9 cellular contexts compared by ENCODE assay signal in genomic region chr20:44643154-44643519, GRCh38. TPM values are rescaled to one million over a fixed set of nuclear protein-coding genes. Genes with fewer than 3 reads are reported as not detected.
A peak's percentile ranks its signal among the peaks of the same experiment; 100 is the strongest.
DNase-seq lines count a peak whose midpoint lies in the region; ATAC-seq and TF ChIP-seq lines count a peak whose summit lies in the region.
"Had no signal": no experiment of that assay in that cellular context is flagged by ENCODE, and none has a peak within 500 bp of the region (broad histone marks: within the 10 kb centered on the region; RNA-seq: fewer than 3 reads in every experiment).

No MANE protein-coding gene starts in this region.

- no peak for ATAC-seq in activated T-cell treated with anti-CD3 and anti-CD28 coated beads, Interleukin-2, amount 50 U/mL, for 72 hours (replicated peaks in 1 of 2)
- ATAC-seq in GM21717 (IDR thresholded peaks at IDR 0.05; ENCODE audit: unreplicated experiment) (no peak), HG02798 (IDR thresholded peaks at IDR 0.05; ENCODE audit: poor library complexity, unreplicated experiment) (no peak), HG03159 (IDR thresholded peaks at IDR 0.05; ENCODE audit: unreplicated experiment) (no peak)

- H3K36me3 Mint-ChIP-seq in activated T-cell treated with anti-CD3 and anti-CD28 coated beads, Interleukin-2, amount 50 U/mL, for 72 hours (ENCODE audit: insufficient read depth in 2 of 2), result peaks cover 0 to 3% of the 10 kb centered on the region in 2 donors
- peaks cover 14% of the 10 kb centered on the region for H3K36me3 Mint-ChIP-seq in activated naive CD8-positive, alpha-beta T cell treated with anti-CD3 and anti-CD28 coated beads for 36 hours

- no peaks in the 10 kb centered on the region for H3K9me3 ChIP-seq in liver (ENCODE audit: control insufficient read depth in 4 of 4, low read length in 3 of 4)
- no peaks in the 10 kb centered on the region for H3K9me3 ChIP-seq in suprapubic skin

- peaks cover 4 to 14% (median 10%) of the 10 kb centered on the region in 4 donors for H3K4me1 ChIP-seq in liver (ENCODE audit: control insufficient read depth in 4 of 4, insufficient read depth in 4 of 4, low read length in 3 of 4)
- peaks cover 39% of the 10 kb centered on the region for H3K4me1 ChIP-seq in suprapubic skin

- TF ChIP-seq CTCF in liver (IDR thresholded peaks at IDR 0.05; ENCODE audit: low read depth, low read length, missing input control) (no peak), suprapubic skin (IDR thresholded peaks at IDR 0.05) (no peak)

- peaks cover 70% of the 10 kb centered on the region for H3K4me1 Mint-ChIP-seq in activated T-cell treated with anti-CD3 and anti-CD28 coated beads, Interleukin-2, amount 50 U/mL, for 72 hours (ENCODE audit: low read depth)
- H3K4me1 Mint-ChIP-seq in activated naive CD8-positive, alpha-beta T cell treated with anti-CD3 and anti-CD28 coated beads for 36 hours, result peaks cover 62% of the 10 kb centered on the region

- TF ChIP-seq RAD21 in liver (IDR thresholded peaks at IDR 0.05), result no peak

- no peaks in the 10 kb centered on the region for H3K27me3 ChIP-seq in liver (ENCODE audit: control insufficient read depth in 4 of 4, insufficient read depth in 4 of 4, low read length in 3 of 4)
- H3K27me3 ChIP-seq in suprapubic skin, result no peaks in the 10 kb centered on the region

- H3K4me3 ChIP-seq in liver (ENCODE audit: low read depth in 1 of 3, low read length in 3 of 3) (no peak overlapping the region), suprapubic skin (peak overlapping the region; percentile 30)

- peak overlapping the region in 1 of 2 donors; percentile 8 for H3K9ac ChIP-seq in liver (ENCODE audit: low read depth in 1 of 2, low read length in 2 of 2)

- no peak for TF ChIP-seq EP300 in suprapubic skin (IDR thresholded peaks at IDR 0.05)

- no peak for TF ChIP-seq POLR2A in suprapubic skin (IDR thresholded peaks at IDR 0.05)

- no peaks in the 10 kb centered on the region for H3K9me3 Mint-ChIP-seq in activated T-cell treated with anti-CD3 and anti-CD28 coated beads, Interleukin-2, amount 50 U/mL, for 72 hours
- H3K9me3 Mint-ChIP-seq in activated naive CD8-positive, alpha-beta T cell treated with anti-CD3 and anti-CD28 coated beads for 36 hours, result peaks cover 1% of the 10 kb centered on the region
- H3K9me3 Mint-ChIP-seq: neural crest cell had no signal

- no peak for DNase-seq in activated T-cell treated with anti-CD3 and anti-CD28 coated beads, Interleukin-2, amount 50 U/mL, for 72 hours
- DNase-seq in activated T-cell treated with anti-CD3 and anti-CD28 coated beads, Interleukin-2, amount 50 U/mL, for 48 hours, result no peak
- no peak for DNase-seq in activated naive CD8-positive, alpha-beta T cell treated with anti-CD3 and anti-CD28 coated beads for 36 hours
- DNase-seq in suprapubic skin (ENCODE audit: low spot score in 2 of 2), result no peak

- H3K27ac Mint-ChIP-seq in activated T-cell treated with anti-CD3 and anti-CD28 coated beads, Interleukin-2, amount 50 U/mL, for 72 hours, result peak overlapping the region; percentile 67
- peak overlapping the region; percentile 76 for H3K27ac Mint-ChIP-seq in activated naive CD8-positive, alpha-beta T cell treated with anti-CD3 and anti-CD28 coated beads for 36 hours

- H3K27ac ChIP-seq in liver (ENCODE audit: low read depth in 1 of 2, low read length in 2 of 2) (peak overlapping the region; percentile 55 to 71), suprapubic skin (peak overlapping the region; percentile 69)

- no peaks in the 10 kb centered on the region for H3K36me3 ChIP-seq in liver (ENCODE audit: control insufficient read depth in 4 of 4, insufficient read depth in 3 of 4, low read depth in 1 of 4, low read length in 3 of 4)
- no peaks in the 10 kb centered on the region for H3K36me3 ChIP-seq in suprapubic skin

- H3K4me3 Mint-ChIP-seq in activated T-cell treated with anti-CD3 and anti-CD28 coated beads, Interleukin-2, amount 50 U/mL, for 72 hours, result peak overlapping the region; percentile 69 to 80
- H3K4me3 Mint-ChIP-seq in activated naive CD8-positive, alpha-beta T cell treated with anti-CD3 and anti-CD28 coated beads for 36 hours, result no peak overlapping the region
- H3K4me3 Mint-ChIP-seq: neural crest cell had no signal

- WGBS in liver, result 67% methylated on average over 1 of the region's 1 CpG
- 44% methylated on average over 1 of the region's 1 CpG for WGBS in suprapubic skin

- H3K27me3 Mint-ChIP-seq in activated T-cell treated with anti-CD3 and anti-CD28 coated beads, Interleukin-2, amount 50 U/mL, for 72 hours (ENCODE audit: low read depth), result no peaks in the 10 kb centered on the region
- no peaks in the 10 kb centered on the region for H3K27me3 Mint-ChIP-seq in activated naive CD8-positive, alpha-beta T cell treated with anti-CD3 and anti-CD28 coated beads for 36 hours

TF ChIP-seq in liver, 16 proteins besides CTCF, POLR2A, EP300 and RAD21:
- no peak for TF ChIP-seq YY1 (IDR thresholded peaks at IDR 0.05)
- no peak for TF ChIP-seq ATF3 (IDR thresholded peaks at IDR 0.05)
- no peak for TF ChIP-seq RXRA (IDR thresholded peaks at IDR 0.05)
- no peak for TF ChIP-seq FOXA1 (IDR thresholded peaks at IDR 0.05)
- no peak for TF ChIP-seq HNF4G (IDR thresholded peaks at IDR 0.05)
- no peak for TF ChIP-seq FOXA2 (IDR thresholded peaks at IDR 0.05)
- TF ChIP-seq TAF1 (conservative IDR thresholded peaks at IDR 0.05), result no peak
- TF ChIP-seq NR2F2 (IDR thresholded peaks at IDR 0.05), result no peak
- no peak for TF ChIP-seq MAX (IDR thresholded peaks at IDR 0.05)
- no peak for TF ChIP-seq GABPA (IDR thresholded peaks at IDR 0.05 in 1 of 2, conservative IDR thresholded peaks at IDR 0.05 in 1 of 2)
- no peak for TF ChIP-seq SP1 (IDR thresholded peaks at IDR 0.05)
- TF ChIP-seq REST (IDR thresholded peaks at IDR 0.05), result no peak
- TF ChIP-seq HNF4A (conservative IDR thresholded peaks at IDR 0.05), result no peak
- no peak for TF ChIP-seq EGR1 (IDR thresholded peaks at IDR 0.05; ENCODE audit: low read depth in 2 of 2)
- no peak for TF ChIP-seq ZBTB33 (IDR thresholded peaks at IDR 0.05)
- TF ChIP-seq JUND (IDR thresholded peaks at IDR 0.05), result no peak
TF ChIP-seq in liver: peak in this region for 0.

RNA-seq across cellular contexts. Expression of gene ADA, which starts 8.4 kb away (rescaled TPM):
- total RNA-seq in activated T-cell treated with anti-CD3 and anti-CD28 coated beads, Interleukin-2, amount 50 U/mL, for 72 hours, result 10 to 100 TPM; 26.7 to 43.4 TPM
- total RNA-seq in activated naive CD8-positive, alpha-beta T cell treated with anti-CD3 and anti-CD28 coated beads for 36 hours, result 10 to 100 TPM; 25.6 to 27.0 TPM
- total RNA-seq in liver, result 1 to 10 TPM; 2.9 to 7.7 TPM
- polyA plus RNA-seq in liver, result 1 to 10 TPM; 2.9 to 3.1 TPM
- total RNA-seq in suprapubic skin, result 1 to 10 TPM; 4.1 to 9.4 (median 7.8) TPM
